22 cellular contexts compared by ENCODE assay signal in the genomic region with DNA sequence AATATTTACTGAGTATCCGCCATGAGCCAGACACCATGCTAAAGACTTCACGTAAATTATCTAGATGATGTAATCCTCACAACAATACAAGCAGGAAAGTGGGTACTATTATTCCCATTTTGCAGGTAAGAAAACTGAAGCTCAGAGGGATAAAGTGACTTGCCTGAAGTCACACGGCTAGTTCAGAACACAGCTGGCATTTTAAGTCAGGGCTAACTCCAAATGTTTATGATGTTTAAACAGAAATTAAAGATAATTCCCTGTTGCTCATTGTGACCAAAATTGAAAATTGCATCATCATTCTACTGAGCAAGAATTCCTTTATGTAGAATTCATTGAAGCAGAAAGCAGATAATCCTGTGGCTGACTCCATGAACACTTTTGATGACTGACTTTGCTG.
A peak's percentile ranks its signal among the peaks of the same experiment; 100 is the strongest.
DNase-seq lines count a peak whose midpoint lies in the region; ATAC-seq, FAIRE-seq and TF ChIP-seq lines count a peak whose summit lies in the region.
"Had no signal": no experiment of that assay in that cellular context is flagged by ENCODE, and none has a peak within 500 bp of the region (broad histone marks: within the 10 kb centered on the region; RNA-seq: fewer than 3 reads in every experiment).

No MANE protein-coding gene starts in this region.

- no peak overlapping the region for H3K4me3 ChIP-seq in HEK293 (ENCODE audit: low read depth, low read length)
- no peak overlapping the region for H3K4me3 ChIP-seq in H1 (ENCODE audit: extremely low read depth in 1 of 4, insufficient read depth in 2 of 4, low read depth in 3 of 4, low read length in 4 of 4)
- no peak overlapping the region for H3K4me3 ChIP-seq in neural progenitor cell
- H3K4me3 ChIP-seq: BLaER1, suprapubic skin had no signal

- no peak overlapping the region for H4K8ac ChIP-seq in H1 (ENCODE audit: extremely low read depth, insufficient read depth, low read length)

- H3K23ac ChIP-seq in H1 (ENCODE audit: insufficient read length) = no peak overlapping the region

- no peak overlapping the region for H3K4me3 Mint-ChIP-seq in neural progenitor cell
- no peak overlapping the region for H3K4me3 Mint-ChIP-seq in activated CD8-positive, alpha-beta T cell treated with anti-CD3 and anti-CD28 coated beads, Interleukin-2, amount 10 ng/mL, durations not matched to agents 7 days and 5 days
- H3K4me3 Mint-ChIP-seq: activated naive CD4-positive, alpha-beta T cell treated with anti-CD3 and anti-CD28 coated beads, Interleukin-2, amount 10 ng/mL, durations not matched to agents 7 days and 5 days; neural crest cell had no signal

- no peak overlapping the region; the same call in 1 of the 2 replicates for H2BK12ac ChIP-seq in H1 (ENCODE audit: low read depth, low read length)

- H2BK15ac ChIP-seq in H1 (ENCODE audit: low read length) = no peak overlapping the region

- no peak overlapping the region for H2AK5ac ChIP-seq in H1 (ENCODE audit: low read depth, low read length)

- WGBS in H1 (ENCODE audit: extremely low coverage in 1 of 2, insufficient coverage in 1 of 2, insufficient read length in 1 of 2, insufficient replicate concordance in 2 of 2, low coverage in 1 of 2, low lambda C conversion rate in 2 of 2, missing lambda C conversion rate in 1 of 2), 2 experiments = 84% methylated on average over 3 of the region's 3 CpGs; no CpG with 5 or more reads in 1 of the 2 experiments

- H3K36me3 Mint-ChIP-seq in neural progenitor cell = no peaks in the 10 kb centered on the region
- no peaks in the 10 kb centered on the region for H3K36me3 Mint-ChIP-seq in activated CD8-positive, alpha-beta T cell treated with anti-CD3 and anti-CD28 coated beads, Interleukin-2, amount 10 ng/mL, durations not matched to agents 7 days and 5 days (ENCODE audit: low read depth)
- H3K36me3 Mint-ChIP-seq: activated naive CD4-positive, alpha-beta T cell treated with anti-CD3 and anti-CD28 coated beads, Interleukin-2, amount 10 ng/mL, durations not matched to agents 7 days and 5 days had no signal

- no peak overlapping the region for H3K4ac ChIP-seq in H1 (replicated peaks; ENCODE audit: insufficient read length, low read depth, low read length)

- H3K4me1 ChIP-seq in HEK293 (ENCODE audit: control insufficient read depth, insufficient read depth, low read length) = no peaks in the 10 kb centered on the region
- peaks cover 0 to 5% (median 3%) of the 10 kb centered on the region in 4 experiments; a peak in 3 of 7 replicates for H3K4me1 ChIP-seq in H1 (replicated peaks in 1 of 4; ENCODE audit: control insufficient read depth in 3 of 4, insufficient read depth in 4 of 4, low read length in 3 of 4)
- H3K4me1 ChIP-seq in neural progenitor cell = peaks cover 23% of the 10 kb centered on the region
- H3K4me1 ChIP-seq: BLaER1, suprapubic skin had no signal

- H3K9ac ChIP-seq in H1 (replicated peaks in 1 of 4; ENCODE audit: extremely low read depth in 1 of 4, low read depth in 3 of 4, low read length in 3 of 4) (no peak overlapping the region), neural progenitor cell (no peak overlapping the region)
- H3K9ac ChIP-seq: BLaER1 had no signal

- no peaks in the 10 kb centered on the region for H3K23me2 ChIP-seq in H1 (ENCODE audit: low read depth, low read length)

- H3K79me1 ChIP-seq in H1 (ENCODE audit: low read depth, low read length) = no peaks in the 10 kb centered on the region

- peaks cover 12% of the 10 kb centered on the region for H3K4me1 Mint-ChIP-seq in neural progenitor cell
- no peaks in the 10 kb centered on the region for H3K4me1 Mint-ChIP-seq in activated CD8-positive, alpha-beta T cell treated with anti-CD3 and anti-CD28 coated beads, Interleukin-2, amount 10 ng/mL, durations not matched to agents 7 days and 5 days (ENCODE audit: low read depth)
- H3K4me1 Mint-ChIP-seq: activated naive CD4-positive, alpha-beta T cell treated with anti-CD3 and anti-CD28 coated beads, Interleukin-2, amount 10 ng/mL, durations not matched to agents 7 days and 5 days had no signal

- no peak overlapping the region for H4K91ac ChIP-seq in H1 (replicated peaks; ENCODE audit: insufficient read length, low read length)

- no peaks in the 10 kb centered on the region for H3K79me2 ChIP-seq in H1 (ENCODE audit: control insufficient read depth in 1 of 2, insufficient read depth in 2 of 2, low read length in 2 of 2)
- no peaks in the 10 kb centered on the region for H3K79me2 ChIP-seq in neural progenitor cell (ENCODE audit: low read depth)

- H3K9me3 Mint-ChIP-seq in neural progenitor cell = no peaks in the 10 kb centered on the region
- H3K9me3 Mint-ChIP-seq in activated CD8-positive, alpha-beta T cell treated with anti-CD3 and anti-CD28 coated beads, Interleukin-2, amount 10 ng/mL, durations not matched to agents 7 days and 5 days (ENCODE audit: insufficient read depth) = no peaks in the 10 kb centered on the region
- H3K9me3 Mint-ChIP-seq: activated naive CD4-positive, alpha-beta T cell treated with anti-CD3 and anti-CD28 coated beads, Interleukin-2, amount 10 ng/mL, durations not matched to agents 7 days and 5 days; neural crest cell had no signal

- TF ChIP-seq CTCF in HEK293 (tag by site-specific recombination; IDR thresholded peaks at IDR 0.05) (no peak), H1 (IDR thresholded peaks at IDR 0.05; ENCODE audit: control extremely low read depth in 1 of 3, insufficient read depth in 1 of 3, low read depth in 1 of 3, low read length in 3 of 3) (no peak), neural progenitor cell (IDR thresholded peaks at IDR 0.05) (no peak)

- TF ChIP-seq EP300 in H1 (IDR thresholded peaks at IDR 0.05; ENCODE audit: borderline replicate concordance in 1 of 2, low read depth in 2 of 2, low read length in 2 of 2) = no peak

- POLR2A ChIA-PET in HEK293 (lab: Yijun Ruan, JAX) = no interaction called here
- POLR2A ChIA-PET in H1 (lab: Charles Lee; ENCODE audit: partially characterized antibody) = no interaction called here
- POLR2A ChIA-PET in activated CD8-positive, alpha-beta T cell treated with anti-CD3 and anti-CD28 coated beads, Interleukin-2, amount 10 ng/mL, durations not matched to agents 7 days and 5 days (lab: Charles Lee) = no interaction called here

- no peak for TF ChIP-seq RAD21 in H1 (IDR thresholded peaks at IDR 0.05 in 1 of 2, conservative IDR thresholded peaks at IDR 0.05 in 1 of 2; ENCODE audit: low read depth in 2 of 2, low read length in 2 of 2)

- no peak overlapping the region for H3K27ac Mint-ChIP-seq in neural progenitor cell
- H3K27ac Mint-ChIP-seq in activated CD8-positive, alpha-beta T cell treated with anti-CD3 and anti-CD28 coated beads, Interleukin-2, amount 10 ng/mL, durations not matched to agents 7 days and 5 days = no peak overlapping the region
- H3K27ac Mint-ChIP-seq: activated naive CD4-positive, alpha-beta T cell treated with anti-CD3 and anti-CD28 coated beads, Interleukin-2, amount 10 ng/mL, durations not matched to agents 7 days and 5 days had no signal

- no peak for ATAC-seq in activated CD8-positive, alpha-beta T cell treated with anti-CD3 and anti-CD28 coated beads, Interleukin-2, amount 10 ng/mL, durations not matched to agents 7 days and 5 days
- no peak for ATAC-seq in GM18520 (IDR thresholded peaks at IDR 0.05; ENCODE audit: unreplicated experiment)

- H3K9me3 ChIP-seq in HEK293 (ENCODE audit: control insufficient read depth, insufficient read depth, low read depth, low read length) (no peaks in the 10 kb centered on the region), H1 (ENCODE audit: insufficient read depth in 2 of 2, low read depth in 1 of 2, low read length in 1 of 2) (no peaks in the 10 kb centered on the region), neural progenitor cell (ENCODE audit: low read depth) (no peaks in the 10 kb centered on the region)
- H3K9me3 ChIP-seq: BLaER1, suprapubic skin had no signal

- H2BK20ac ChIP-seq in H1 (ENCODE audit: low read length) = no peak overlapping the region

- no peak overlapping the region for H3K18ac ChIP-seq in H1 (ENCODE audit: extremely low read depth, low read length)

- no peaks in the 10 kb centered on the region for H4K20me1 ChIP-seq in H1 (replicated peaks in 1 of 2; ENCODE audit: control insufficient read depth in 1 of 2, insufficient read depth in 2 of 2, low read length in 2 of 2)
- no peaks in the 10 kb centered on the region for H4K20me1 ChIP-seq in neural progenitor cell (ENCODE audit: low read depth)
- H4K20me1 ChIP-seq: BLaER1 had no signal

- H3K36me3 ChIP-seq in HEK293 (ENCODE audit: control insufficient read depth in 2 of 2, insufficient read depth in 1 of 2, low read length in 2 of 2) (no peaks in the 10 kb centered on the region), H1 (ENCODE audit: control insufficient read depth in 2 of 4, insufficient read depth in 4 of 4, low read length in 3 of 4) (no peaks in the 10 kb centered on the region), neural progenitor cell (no peaks in the 10 kb centered on the region)
- H3K36me3 ChIP-seq: BLaER1, suprapubic skin had no signal

- CTCF ChIA-PET in HEK293 (lab: Yijun Ruan, JAX) (interaction anchor here (0.6 kb wide), 1 partner anchor 275 kb away, joined by 3 read pairs; no protein-coding TSS in a partner anchor), H1 (lab: Charles Lee; ENCODE audit: partially characterized antibody) (no interaction called here)
- CTCF ChIA-PET in activated CD8-positive, alpha-beta T cell treated with anti-CD3 and anti-CD28 coated beads, Interleukin-2, amount 10 ng/mL, durations not matched to agents 7 days and 5 days (lab: Charles Lee) = no interaction called here

- no peak overlapping the region for H2BK5ac ChIP-seq in H1 (ENCODE audit: low read depth, low read length)

- H3F3A ChIP-seq in neural progenitor cell (ENCODE audit: low read depth) = no peaks in the 10 kb centered on the region

- peak; percentile 63 for DNase-seq in NCI-H748 treated with DMSO at 0.1 percent for 48 hours (lab: John Stamatoyannopoulos, UW)
- DNase-seq in H1 (ENCODE audit: low read depth in 1 of 2, low spot score in 2 of 2) = no peak
- no peak for DNase-seq in neural progenitor cell (ENCODE audit: low spot score)
- DNase-seq in HUDEP-2 (lab: John Stamatoyannopoulos, UW; ENCODE audit: unreplicated experiment in 76 of 76) = no peak
- no peak for DNase-seq in activated CD8-positive, alpha-beta T cell treated with anti-CD3 and anti-CD28 coated beads, Interleukin-2, amount 10 ng/mL, durations not matched to agents 7 days and 5 days
- DNase-seq: activated CD4-positive, CD25-positive, alpha-beta regulatory T cell treated with anti-CD3 and anti-CD28 coated beads, Interleukin-2, amount 50 U/mL, for 72 hours; activated naive CD4-positive, alpha-beta T cell treated with anti-CD3 and anti-CD28 coated beads, Interleukin-2, amount 10 ng/mL, durations not matched to agents 7 days and 5 days; DMS 273 treated with DMSO at 0.1 percent for 48 hours; effector CD4-positive, alpha-beta T cell; glutamatergic neuron; NCI-H1694; NCI-H524 treated with DMSO at 0.1 percent for 48 hours; retina; Right ventricle myocardium superior; stimulated activated CD4-positive, alpha-beta T cell treated with anti-CD3 and anti-CD28 coated beads, Interleukin-1b, Interleukin-23, amount 100 ng/mL, for 48 hours; T-helper 2 cell had no signal

- H3K27me3 ChIP-seq in H1 (replicated peaks in 1 of 4; ENCODE audit: control insufficient read depth in 3 of 4, extremely low read depth in 1 of 4, insufficient read depth in 3 of 4, low read length in 3 of 4) (no peaks in the 10 kb centered on the region), neural progenitor cell (no peaks in the 10 kb centered on the region)
- H3K27me3 ChIP-seq: BLaER1, suprapubic skin had no signal

- FAIRE-seq in H1 (lab: Jason Lieb, UNC) = no peak
- FAIRE-seq: GM18507 had no signal

- H3K27ac ChIP-seq in HEK293 (ENCODE audit: extremely low read depth, low read depth, low read length) = no peak overlapping the region
- H3K27ac ChIP-seq in H1 (ENCODE audit: low read depth, low read length) = no peak overlapping the region
- H3K27ac ChIP-seq in neural progenitor cell = no peak overlapping the region
- H3K27ac ChIP-seq: BLaER1, suprapubic skin had no signal

- H4K5ac ChIP-seq in H1 (ENCODE audit: insufficient read length, low read depth, low read length) = no peak overlapping the region

- no peak overlapping the region for H3K14ac ChIP-seq in H1 (ENCODE audit: insufficient read length)

- peaks cover 2% of the 10 kb centered on the region for H3K27me3 Mint-ChIP-seq in neural progenitor cell (ENCODE audit: insufficient read depth, low read depth)
- H3K27me3 Mint-ChIP-seq in activated CD8-positive, alpha-beta T cell treated with anti-CD3 and anti-CD28 coated beads, Interleukin-2, amount 10 ng/mL, durations not matched to agents 7 days and 5 days (ENCODE audit: low read depth) = no peaks in the 10 kb centered on the region
- H3K27me3 Mint-ChIP-seq: activated naive CD4-positive, alpha-beta T cell treated with anti-CD3 and anti-CD28 coated beads, Interleukin-2, amount 10 ng/mL, durations not matched to agents 7 days and 5 days had no signal

- H3K56ac ChIP-seq in H1 (replicated peaks; ENCODE audit: insufficient read length, low read depth, low read length) = no peak overlapping the region

- TF ChIP-seq POLR2A in H1 (IDR thresholded peaks at IDR 0.05; ENCODE audit: control extremely low read depth in 1 of 2, low read depth in 2 of 2, low read length in 2 of 2) = no peak

- H2AFZ ChIP-seq in H1 (ENCODE audit: low read length) (no peak overlapping the region), neural progenitor cell (replicated peaks) (no peak overlapping the region)

- no peak overlapping the region for H2BK120ac ChIP-seq in H1 (replicated peaks; ENCODE audit: low read depth, low read length)

- H3K4me2 ChIP-seq in H1 (ENCODE audit: insufficient read depth in 1 of 2, low read depth in 2 of 2, low read length in 2 of 2) (no peak overlapping the region), neural progenitor cell (peak overlapping the region; percentile 8)
- H3K4me2 ChIP-seq: BLaER1 had no signal
